In the genomic region with DNA sequence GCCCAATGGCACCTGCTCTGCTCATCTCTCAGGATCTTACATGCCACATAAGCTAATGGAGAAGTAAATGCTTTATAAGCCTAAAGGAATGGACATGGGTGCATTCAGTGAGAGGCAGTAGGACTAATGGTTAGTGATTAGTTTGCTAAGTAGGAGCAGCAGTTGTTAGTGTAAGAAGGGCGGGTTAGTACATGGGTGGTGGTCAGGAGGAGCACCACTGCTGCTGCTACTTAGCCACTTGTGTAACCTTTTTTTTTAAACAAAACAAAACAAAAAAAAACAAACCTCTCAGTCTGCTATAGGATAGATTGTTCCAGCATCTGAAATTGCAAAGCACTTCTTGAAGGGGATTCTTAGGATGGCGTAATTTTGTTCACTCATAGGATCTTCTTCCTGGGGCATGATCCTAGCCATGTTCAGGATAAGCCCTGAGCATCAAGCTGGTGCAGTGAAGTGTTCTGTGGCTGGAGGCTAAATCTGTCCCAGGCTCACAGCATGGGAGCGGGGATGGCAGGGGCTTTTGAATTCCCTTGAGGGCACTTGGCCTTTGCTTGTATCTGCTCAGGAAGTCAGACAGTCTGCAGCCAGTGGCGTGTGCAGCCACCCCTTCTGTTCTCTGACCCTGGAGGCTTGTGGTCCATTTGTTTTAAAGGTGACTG, we compare ENCODE assay signal across 8 cellular contexts.
DNase-seq lines count a peak whose midpoint lies in the region; ATAC-seq and TF ChIP-seq lines count a peak whose summit lies in the region.

No MANE protein-coding gene starts in this region.

- H3K9me2 ChIP-seq in Loucy (replicated peaks; ENCODE audit: low read depth, low read length), result no peaks in the 10 kb centered on the region

- H3K36me3 Mint-ChIP-seq in activated T-cell treated with anti-CD3 and anti-CD28 coated beads, Interleukin-2, amount 50 U/mL, for 4 hours (ENCODE audit: insufficient read depth), result peaks cover 2% of the 10 kb centered on the region

- H3K4me2 ChIP-seq in Loucy (ENCODE audit: low read depth, low read length, poor library complexity, severe bottlenecking), result peak overlapping the region; percentile 66

- DNase-seq in GM06990 (ENCODE audit: extremely low read depth, insufficient read length) (peak; percentile 32), glomerular visceral epithelial cell (ENCODE audit: extremely low spot score) (peak; percentile 2), NK-92 (lab: John Stamatoyannopoulos, UW; ENCODE audit: unreplicated experiment) (no peak), dedifferentiated amniotic fluid mesenchymal stem cell (ENCODE audit: extremely low spot score) (no peak), NCI-H128 (lab: John Stamatoyannopoulos, UW; ENCODE audit: unreplicated experiment) (no peak)
- no peak for DNase-seq in activated T-cell treated with anti-CD3 and anti-CD28 coated beads, Interleukin-2, amount 50 U/mL, for 4 hours

- peak; percentile 55 for ATAC-seq in GM21528 (IDR thresholded peaks at IDR 0.05; ENCODE audit: low FRiP score, unreplicated experiment)
- ATAC-seq in activated T-cell treated with anti-CD3 and anti-CD28 coated beads, Interleukin-2, amount 50 U/mL, for 4 hours, result no peak

- H3K79me2 ChIP-seq in Loucy (ENCODE audit: insufficient read depth, low read length), result peaks cover 95% of the 10 kb centered on the region

- H3K9ac ChIP-seq in Loucy (ENCODE audit: low read depth, low read length, poor library complexity, severe bottlenecking), result peak overlapping the region; percentile 68

- H3K36me3 ChIP-seq in GM06990 (ENCODE audit: control insufficient read depth, insufficient read depth, low read length) (no peaks in the 10 kb centered on the region), Loucy (ENCODE audit: insufficient read depth, low read length) (peaks cover 17% of the 10 kb centered on the region; the same call in 1 of the 2 replicates)

- H3K9me3 Mint-ChIP-seq in activated T-cell treated with anti-CD3 and anti-CD28 coated beads, Interleukin-2, amount 50 U/mL, for 4 hours, result no peaks in the 10 kb centered on the region

- H3K27me3 Mint-ChIP-seq in activated T-cell treated with anti-CD3 and anti-CD28 coated beads, Interleukin-2, amount 50 U/mL, for 4 hours (ENCODE audit: low read depth), result no peaks in the 10 kb centered on the region

- H3K4me1 ChIP-seq in Loucy (ENCODE audit: insufficient read depth, low read length, poor library complexity, severe bottlenecking), result peaks cover 99% of the 10 kb centered on the region

- no peaks in the 10 kb centered on the region for H3K9me3 ChIP-seq in Loucy (ENCODE audit: insufficient read depth, low read depth, low read length)

- peaks cover 89% of the 10 kb centered on the region for H3K4me1 Mint-ChIP-seq in activated T-cell treated with anti-CD3 and anti-CD28 coated beads, Interleukin-2, amount 50 U/mL, for 4 hours (ENCODE audit: low read depth)

- H3K4me3 ChIP-seq in GM06990 (replicated peaks; ENCODE audit: low read depth, low read length), result no peak overlapping the region
- peak overlapping the region; percentile 40 for H3K4me3 ChIP-seq in Loucy (ENCODE audit: low read length, poor library complexity, severe bottlenecking)

- no peak overlapping the region for H2AFZ ChIP-seq in Loucy (ENCODE audit: low read length)

- H3K27me3 ChIP-seq in GM06990 (replicated peaks; ENCODE audit: control insufficient read depth, insufficient read depth, low read length) (no peaks in the 10 kb centered on the region), Loucy (ENCODE audit: insufficient read depth, low read length, poor library complexity, severe bottlenecking) (no peaks in the 10 kb centered on the region)

- TF ChIP-seq CTCF in GM06990 (IDR thresholded peaks at IDR 0.05; ENCODE audit: insufficient read depth, low read length, poor library complexity, severe bottlenecking), result no peak
- TF ChIP-seq CTCF in Loucy (conservative IDR thresholded peaks at IDR 0.05; ENCODE audit: low read length), result no peak

- H3F3A ChIP-seq in Loucy (ENCODE audit: low read depth), result peaks cover 8% of the 10 kb centered on the region

- H3K4me3 Mint-ChIP-seq in activated T-cell treated with anti-CD3 and anti-CD28 coated beads, Interleukin-2, amount 50 U/mL, for 4 hours, result no peak overlapping the region

- peaks cover 88% of the 10 kb centered on the region for H4K20me1 ChIP-seq in Loucy (ENCODE audit: insufficient read depth, low read length, poor library complexity, severe bottlenecking)

Comparison
In these comparisons a context has a peak if more than half of its experiments do, and no peak if none do; other contexts are left out.
1. DNase-seq: peak in GM06990 (single experiment) and glomerular visceral epithelial cell (single experiment); none in NK-92 (single experiment), dedifferentiated amniotic fluid mesenchymal stem cell (single experiment), activated T-cell treated with anti-CD3 and anti-CD28 coated beads, Interleukin-2, amount 50 U/mL, for 4 hours (single experiment) and NCI-H128 (single experiment).